Comparison of ENCODE assay signal across 1 cellular context in the genomic region with DNA sequence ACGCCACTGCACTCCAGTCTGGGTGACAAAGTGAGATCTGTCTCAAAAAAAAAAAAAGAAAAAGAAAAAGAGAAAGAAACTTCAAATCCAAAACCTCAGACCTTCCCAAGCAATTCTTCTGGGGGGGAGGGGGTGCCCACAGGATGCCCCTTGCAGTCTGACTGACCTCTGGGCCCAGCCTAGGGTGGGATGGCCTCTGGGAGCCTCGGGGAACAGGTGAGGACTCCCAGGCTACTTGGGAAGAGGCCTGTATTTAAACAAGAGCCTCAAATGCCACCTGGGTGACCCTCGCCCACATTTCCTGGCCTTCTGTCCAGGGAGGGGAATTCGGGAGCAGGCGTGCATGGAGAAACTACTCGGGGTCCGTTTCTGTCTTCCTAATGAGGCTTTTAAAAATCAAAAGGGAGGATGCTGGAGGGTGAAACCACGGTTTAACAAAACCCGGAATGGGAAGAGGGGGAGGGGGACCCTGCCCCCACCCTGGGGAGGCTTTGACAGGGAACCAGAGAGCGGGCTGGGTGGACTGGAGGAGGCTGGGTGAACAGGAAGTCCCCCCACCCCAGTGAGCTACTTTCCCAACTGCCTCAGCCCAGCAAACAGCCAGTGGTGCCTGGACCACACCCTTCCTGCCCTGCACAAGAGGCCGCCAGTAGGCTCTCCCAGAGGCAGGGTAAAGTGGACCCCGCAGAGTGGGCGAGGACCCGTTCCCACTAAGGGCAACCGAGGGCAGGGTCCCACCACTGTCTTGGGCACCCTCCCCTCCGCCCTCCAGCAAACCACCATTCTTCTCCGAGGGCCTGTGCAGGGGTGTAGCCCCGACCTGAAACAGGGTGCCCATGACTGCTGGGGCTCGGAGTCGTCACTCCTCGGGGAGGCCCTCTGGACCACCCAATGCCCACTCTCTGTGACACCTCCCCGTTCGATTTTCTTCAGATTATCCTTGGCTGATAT.
A peak's percentile ranks its signal among the peaks of the same experiment; 100 is the strongest.
TF ChIP-seq lines count a peak whose summit lies in the region.

No MANE protein-coding gene starts in this region.

TF ChIP-seq in K562, 482 proteins besides CTCF, POLR2A, EP300 and RAD21 (continued from another document):
- peak; percentile 32; the same call in 1 of the 2 replicates for TF ChIP-seq ETV5 (CRISPR knock-in tag; IDR thresholded peaks at IDR 0.05; ENCODE audit: low read depth)
- TF ChIP-seq, protein P1, sequence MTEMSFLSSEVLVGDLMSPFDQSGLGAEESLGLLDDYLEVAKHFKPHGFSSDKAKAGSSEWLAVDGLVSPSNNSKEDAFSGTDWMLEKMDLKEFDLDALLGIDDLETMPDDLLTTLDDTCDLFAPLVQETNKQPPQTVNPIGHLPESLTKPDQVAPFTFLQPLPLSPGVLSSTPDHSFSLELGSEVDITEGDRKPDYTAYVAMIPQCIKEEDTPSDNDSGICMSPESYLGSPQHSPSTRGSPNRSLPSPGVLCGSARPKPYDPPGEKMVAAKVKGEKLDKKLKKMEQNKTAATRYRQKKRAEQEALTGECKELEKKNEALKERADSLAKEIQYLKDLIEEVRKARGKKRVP (CRISPR knock-in tag; IDR thresholded peaks at IDR 0.05) = no peak
- TF ChIP-seq, protein P2, sequence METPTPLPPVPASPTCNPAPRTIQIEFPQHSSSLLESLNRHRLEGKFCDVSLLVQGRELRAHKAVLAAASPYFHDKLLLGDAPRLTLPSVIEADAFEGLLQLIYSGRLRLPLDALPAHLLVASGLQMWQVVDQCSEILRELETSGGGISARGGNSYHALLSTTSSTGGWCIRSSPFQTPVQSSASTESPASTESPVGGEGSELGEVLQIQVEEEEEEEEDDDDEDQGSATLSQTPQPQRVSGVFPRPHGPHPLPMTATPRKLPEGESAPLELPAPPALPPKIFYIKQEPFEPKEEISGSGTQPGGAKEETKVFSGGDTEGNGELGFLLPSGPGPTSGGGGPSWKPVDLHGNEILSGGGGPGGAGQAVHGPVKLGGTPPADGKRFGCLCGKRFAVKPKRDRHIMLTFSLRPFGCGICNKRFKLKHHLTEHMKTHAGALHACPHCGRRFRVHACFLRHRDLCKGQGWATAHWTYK (CRISPR knock-in tag; IDR thresholded peaks at IDR 0.05) = peak; percentile 48; the same call in 1 of the 2 replicates
- peak; percentile 10; the same call in 1 of the 2 replicates for TF ChIP-seq RBFOX2 (IDR thresholded peaks at IDR 0.05; ENCODE audit: low read depth, low read length)
- TF ChIP-seq, protein P3, sequence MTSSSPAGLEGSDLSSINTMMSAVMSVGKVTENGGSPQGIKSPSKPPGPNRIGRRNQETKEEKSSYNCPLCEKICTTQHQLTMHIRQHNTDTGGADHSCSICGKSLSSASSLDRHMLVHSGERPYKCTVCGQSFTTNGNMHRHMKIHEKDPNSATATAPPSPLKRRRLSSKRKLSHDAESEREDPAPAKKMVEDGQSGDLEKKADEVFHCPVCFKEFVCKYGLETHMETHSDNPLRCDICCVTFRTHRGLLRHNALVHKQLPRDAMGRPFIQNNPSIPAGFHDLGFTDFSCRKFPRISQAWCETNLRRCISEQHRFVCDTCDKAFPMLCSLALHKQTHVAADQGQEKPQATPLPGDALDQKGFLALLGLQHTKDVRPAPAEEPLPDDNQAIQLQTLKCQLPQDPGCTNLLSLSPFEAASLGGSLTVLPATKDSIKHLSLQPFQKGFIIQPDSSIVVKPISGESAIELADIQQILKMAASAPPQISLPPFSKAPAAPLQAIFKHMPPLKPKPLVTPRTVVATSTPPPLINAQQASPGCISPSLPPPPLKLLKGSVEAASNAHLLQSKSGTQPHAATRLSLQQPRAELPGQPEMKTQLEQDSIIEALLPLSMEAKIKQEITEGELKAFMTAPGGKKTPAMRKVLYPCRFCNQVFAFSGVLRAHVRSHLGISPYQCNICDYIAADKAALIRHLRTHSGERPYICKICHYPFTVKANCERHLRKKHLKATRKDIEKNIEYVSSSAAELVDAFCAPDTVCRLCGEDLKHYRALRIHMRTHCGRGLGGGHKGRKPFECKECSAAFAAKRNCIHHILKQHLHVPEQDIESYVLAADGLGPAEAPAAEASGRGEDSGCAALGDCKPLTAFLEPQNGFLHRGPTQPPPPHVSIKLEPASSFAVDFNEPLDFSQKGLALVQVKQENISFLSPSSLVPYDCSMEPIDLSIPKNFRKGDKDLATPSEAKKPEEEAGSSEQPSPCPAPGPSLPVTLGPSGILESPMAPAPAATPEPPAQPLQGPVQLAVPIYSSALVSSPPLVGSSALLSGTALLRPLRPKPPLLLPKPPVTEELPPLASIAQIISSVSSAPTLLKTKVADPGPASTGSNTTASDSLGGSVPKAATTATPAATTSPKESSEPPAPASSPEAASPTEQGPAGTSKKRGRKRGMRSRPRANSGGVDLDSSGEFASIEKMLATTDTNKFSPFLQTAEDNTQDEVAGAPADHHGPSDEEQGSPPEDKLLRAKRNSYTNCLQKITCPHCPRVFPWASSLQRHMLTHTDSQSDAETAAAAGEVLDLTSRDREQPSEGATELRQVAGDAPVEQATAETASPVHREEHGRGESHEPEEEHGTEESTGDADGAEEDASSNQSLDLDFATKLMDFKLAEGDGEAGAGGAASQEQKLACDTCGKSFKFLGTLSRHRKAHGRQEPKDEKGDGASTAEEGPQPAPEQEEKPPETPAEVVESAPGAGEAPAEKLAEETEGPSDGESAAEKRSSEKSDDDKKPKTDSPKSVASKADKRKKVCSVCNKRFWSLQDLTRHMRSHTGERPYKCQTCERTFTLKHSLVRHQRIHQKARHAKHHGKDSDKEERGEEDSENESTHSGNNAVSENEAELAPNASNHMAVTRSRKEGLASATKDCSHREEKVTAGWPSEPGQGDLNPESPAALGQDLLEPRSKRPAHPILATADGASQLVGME (CRISPR knock-in tag; IDR thresholded peaks at IDR 0.05) = peak; percentile 22; the same call in 1 of the 2 replicates
- 0 out of 2 replicates have a peak, but pooled peaks have one; percentile 5 for TF ChIP-seq FOXK1 (CRISPR knock-in tag; IDR thresholded peaks at IDR 0.05; ENCODE audit: borderline replicate concordance)
- no peak for TF ChIP-seq ZNF23 (CRISPR knock-in tag; IDR thresholded peaks at IDR 0.05)
- TF ChIP-seq, protein P4, sequence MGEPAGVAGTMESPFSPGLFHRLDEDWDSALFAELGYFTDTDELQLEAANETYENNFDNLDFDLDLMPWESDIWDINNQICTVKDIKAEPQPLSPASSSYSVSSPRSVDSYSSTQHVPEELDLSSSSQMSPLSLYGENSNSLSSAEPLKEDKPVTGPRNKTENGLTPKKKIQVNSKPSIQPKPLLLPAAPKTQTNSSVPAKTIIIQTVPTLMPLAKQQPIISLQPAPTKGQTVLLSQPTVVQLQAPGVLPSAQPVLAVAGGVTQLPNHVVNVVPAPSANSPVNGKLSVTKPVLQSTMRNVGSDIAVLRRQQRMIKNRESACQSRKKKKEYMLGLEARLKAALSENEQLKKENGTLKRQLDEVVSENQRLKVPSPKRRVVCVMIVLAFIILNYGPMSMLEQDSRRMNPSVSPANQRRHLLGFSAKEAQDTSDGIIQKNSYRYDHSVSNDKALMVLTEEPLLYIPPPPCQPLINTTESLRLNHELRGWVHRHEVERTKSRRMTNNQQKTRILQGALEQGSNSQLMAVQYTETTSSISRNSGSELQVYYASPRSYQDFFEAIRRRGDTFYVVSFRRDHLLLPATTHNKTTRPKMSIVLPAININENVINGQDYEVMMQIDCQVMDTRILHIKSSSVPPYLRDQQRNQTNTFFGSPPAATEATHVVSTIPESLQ (CRISPR knock-in tag; IDR thresholded peaks at IDR 0.05) = 0 out of 2 replicates have a peak, but pooled peaks have one; percentile 63
- 0 out of 2 replicates have a peak, but pooled peaks have one; percentile 62 for TF ChIP-seq ZNF12 (CRISPR knock-in tag; IDR thresholded peaks at IDR 0.05)
- TF ChIP-seq STAG1 (CRISPR knock-in tag; IDR thresholded peaks at IDR 0.05; ENCODE audit: borderline replicate concordance) = no peak
- TF ChIP-seq KLF1 (tag; IDR thresholded peaks at IDR 0.05) = peak; percentile 28; the same call in 1 of the 2 replicates
- peak; percentile 22; the same call in 1 of the 2 replicates for TF ChIP-seq RNF2 (IDR thresholded peaks at IDR 0.05)
- peak in 1 of 2 experiments; percentile 10 for TF ChIP-seq E2F6 (IDR thresholded peaks at IDR 0.05; ENCODE audit: borderline replicate concordance in 1 of 2, extremely low read depth in 1 of 2, insufficient read depth in 1 of 2, insufficient read length in 1 of 2, low read depth in 1 of 2, low read length in 1 of 2, poor library complexity in 1 of 2, severe bottlenecking in 1 of 2)
